In the genomic region with DNA sequence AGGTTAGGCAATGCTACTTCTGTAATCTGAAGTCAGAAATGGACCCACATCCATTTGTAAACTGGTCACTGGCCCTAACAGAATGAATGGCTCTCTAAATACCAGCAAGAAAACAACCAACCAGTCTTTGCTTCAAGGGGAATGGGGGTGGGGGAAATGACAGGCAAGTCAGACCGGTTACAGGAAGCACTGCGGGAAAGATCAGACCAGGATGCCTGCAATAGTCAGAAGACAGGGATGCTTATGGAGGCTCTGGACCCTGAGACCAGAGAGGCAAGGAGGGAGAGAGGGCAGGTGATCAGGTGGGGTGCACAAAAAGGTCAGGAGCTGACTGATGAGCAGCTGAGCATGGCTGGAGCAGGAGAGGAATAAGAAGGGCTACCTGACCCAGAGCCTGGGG, we compare ENCODE assay signal across 12 cellular contexts. TPM values are rescaled to one million over a fixed set of nuclear protein-coding genes. Genes with fewer than 3 reads are reported as not detected.
A peak's percentile ranks its signal among the peaks of the same experiment; 100 is the strongest.
DNase-seq lines count a peak whose midpoint lies in the region; ATAC-seq and TF ChIP-seq lines count a peak whose summit lies in the region.
"Had no signal": no experiment of that assay in that cellular context is flagged by ENCODE, and none has a peak within 500 bp of the region (broad histone marks: within the 10 kb centered on the region; RNA-seq: fewer than 3 reads in every experiment).

No MANE protein-coding gene starts in this region.

- no peak overlapping the region for H3K9ac ChIP-seq in colonic mucosa (ENCODE audit: low read depth in 2 of 2, low read length in 2 of 2)

- H3K9me3 ChIP-seq in colonic mucosa: no peaks in the 10 kb centered on the region
- H3K9me3 ChIP-seq: MG63 had no signal

- DNase-seq in CD14-positive monocyte (ENCODE audit: low spot score) (no peak), EH (ENCODE audit: low read depth) (peak; percentile 7), mesothelial cell of epicardium (ENCODE audit: low spot score in 2 of 2, unreplicated experiment in 2 of 2) (no peak), colonic mucosa (no peak), NCI-H1694 treated with DMSO at 0.1 percent for 48 hours (lab: John Stamatoyannopoulos, UW) (no peak), DMS114 treated with DMSO at 0.1 percent for 48 hours (lab: John Stamatoyannopoulos, UW; ENCODE audit: unreplicated experiment) (no peak)
- no peak for DNase-seq in activated naive CD8-positive, alpha-beta T cell treated with anti-CD3 and anti-CD28 coated beads for 36 hours
- DNase-seq: Calu3; central memory CD4-positive, alpha-beta T cell; MG63; WERI-Rb-1 had no signal

- H3K9me3 Mint-ChIP-seq in CD14-positive monocyte: no peaks in the 10 kb centered on the region
- no peaks in the 10 kb centered on the region for H3K9me3 Mint-ChIP-seq in activated naive CD8-positive, alpha-beta T cell treated with anti-CD3 and anti-CD28 coated beads for 36 hours
- H3K9me3 Mint-ChIP-seq in mesothelial cell of epicardium: no peaks in the 10 kb centered on the region

- H3K4me1 Mint-ChIP-seq in CD14-positive monocyte (peaks cover 78% of the 10 kb centered on the region), mesothelial cell of epicardium (peaks cover 6% of the 10 kb centered on the region)
- peaks cover 66% of the 10 kb centered on the region for H3K4me1 Mint-ChIP-seq in activated naive CD8-positive, alpha-beta T cell treated with anti-CD3 and anti-CD28 coated beads for 36 hours

- no peak overlapping the region for H3K4me3 ChIP-seq in colonic mucosa
- H3K4me3 ChIP-seq: MG63 had no signal

- no peaks in the 10 kb centered on the region for H3K36me3 ChIP-seq in colonic mucosa
- H3K36me3 ChIP-seq: MG63, WERI-Rb-1 had no signal

- TF ChIP-seq CTCF in CD14-positive monocyte (IDR thresholded peaks at IDR 0.05) (no peak), mesothelial cell of epicardium (IDR thresholded peaks at IDR 0.05; ENCODE audit: unreplicated experiment) (no peak), colonic mucosa (IDR thresholded peaks at IDR 0.05) (no peak)

- no peak overlapping the region for H3K27ac ChIP-seq in colonic mucosa
- H3K27ac ChIP-seq: WERI-Rb-1 had no signal

- intact Hi-C loops in CD14-positive monocyte (cut with micrococcal nuclease) (loop anchor here in 1 of 2 donors (5.0 kb wide), 1 partner anchor 43 kb away; a partner anchor contains a TSS), colonic mucosa (cut with DNase I) (no loop called here)

- no peaks in the 10 kb centered on the region for H3K27me3 Mint-ChIP-seq in CD14-positive monocyte (ENCODE audit: low read depth in 3 of 3)
- no peaks in the 10 kb centered on the region for H3K27me3 Mint-ChIP-seq in activated naive CD8-positive, alpha-beta T cell treated with anti-CD3 and anti-CD28 coated beads for 36 hours
- H3K27me3 Mint-ChIP-seq in mesothelial cell of epicardium (ENCODE audit: low read depth): no peaks in the 10 kb centered on the region

- peak overlapping the region in 1 of 2 donors; percentile 25 for H3K4me3 Mint-ChIP-seq in CD14-positive monocyte
- no peak overlapping the region for H3K4me3 Mint-ChIP-seq in activated naive CD8-positive, alpha-beta T cell treated with anti-CD3 and anti-CD28 coated beads for 36 hours
- no peak overlapping the region for H3K4me3 Mint-ChIP-seq in mesothelial cell of epicardium

- no peak for ATAC-seq in HG03135 (IDR thresholded peaks at IDR 0.05; ENCODE audit: unreplicated experiment)

- no peaks in the 10 kb centered on the region for H3K27me3 ChIP-seq in colonic mucosa
- H3K27me3 ChIP-seq: MG63 had no signal

- H3K27ac Mint-ChIP-seq in CD14-positive monocyte (peak overlapping the region in 5 of 7 donors; percentile 6 to 74 (median 52)), mesothelial cell of epicardium (peak overlapping the region; percentile 45)
- peak overlapping the region; percentile 6 for H3K27ac Mint-ChIP-seq in activated naive CD8-positive, alpha-beta T cell treated with anti-CD3 and anti-CD28 coated beads for 36 hours

- peaks cover 2% of the 10 kb centered on the region for H3K4me1 ChIP-seq in colonic mucosa

- peaks cover 12 to 14% of the 10 kb centered on the region in 2 donors for H3K36me3 Mint-ChIP-seq in CD14-positive monocyte
- peaks cover 2% of the 10 kb centered on the region for H3K36me3 Mint-ChIP-seq in activated naive CD8-positive, alpha-beta T cell treated with anti-CD3 and anti-CD28 coated beads for 36 hours
- H3K36me3 Mint-ChIP-seq in mesothelial cell of epicardium: no peaks in the 10 kb centered on the region

RNA-seq across cellular contexts. Expression of a gene that starts 13.1 kb away (rescaled TPM):
- polyA plus RNA-seq in CD14-positive monocyte: 1 to 10 TPM; 1.1 to 2.1 TPM
- total RNA-seq in activated naive CD8-positive, alpha-beta T cell treated with anti-CD3 and anti-CD28 coated beads for 36 hours: 10 to 100 TPM; 16.0 to 17.2 TPM
- total RNA-seq in mesothelial cell of epicardium: 13.3 to 15.5 TPM (median 14.0 TPM) in 3 replicates
- 10 to 100 TPM; 10.0 to 11.9 TPM for total RNA-seq in colonic mucosa

RNA-seq across cellular contexts. Expression of a gene that starts 42.7 kb away (rescaled TPM):
- 10 to 100 TPM; 12.1 to 13.5 TPM for polyA plus RNA-seq in CD14-positive monocyte
- total RNA-seq in activated naive CD8-positive, alpha-beta T cell treated with anti-CD3 and anti-CD28 coated beads for 36 hours: 10 to 100 TPM; 46.7 TPM
- total RNA-seq in mesothelial cell of epicardium (39.7 to 45.4 TPM (median 42.1 TPM) in 3 replicates), colonic mucosa (10 to 100 TPM; 44.4 to 47.7 TPM)

RNA-seq across cellular contexts. Expression of a gene that starts 45.0 kb away (rescaled TPM):
- 10 to 100 TPM; 86.7 to 91.7 TPM for polyA plus RNA-seq in CD14-positive monocyte
- total RNA-seq in activated naive CD8-positive, alpha-beta T cell treated with anti-CD3 and anti-CD28 coated beads for 36 hours: 10 to 100 TPM; 48.1 to 59.2 TPM
- 74.8 to 80.9 TPM (median 80.2 TPM) in 3 replicates for total RNA-seq in mesothelial cell of epicardium
- 10 to 100 TPM; 58.2 to 64.8 TPM for total RNA-seq in colonic mucosa

RNA-seq across cellular contexts. Expression of a gene that starts 46.0 kb away (rescaled TPM):
- 10 to 100 TPM; 10.6 to 21.6 TPM for polyA plus RNA-seq in CD14-positive monocyte
- total RNA-seq in activated naive CD8-positive, alpha-beta T cell treated with anti-CD3 and anti-CD28 coated beads for 36 hours: 1 to 10 TPM in 1 of 2 experiments, under 1 TPM in 1; 0.70 to 1.2 TPM
- total RNA-seq in mesothelial cell of epicardium (5.7 to 7.8 TPM (median 5.9 TPM) in 3 replicates), colonic mucosa (1 to 10 TPM; 4.2 to 4.4 TPM)
